In genomic region chr14:67285876-67286452, GRCh38 we compare ENCODE assay signal across 8 cellular contexts. TPM values are rescaled to one million over a fixed set of nuclear protein-coding genes. Genes with fewer than 3 reads are reported as not detected.
DNase-seq lines count a peak whose midpoint lies in the region; ATAC-seq and TF ChIP-seq lines count a peak whose summit lies in the region.

No MANE protein-coding gene starts in this region.

- H3K4me1 Mint-ChIP-seq in CD4-positive, alpha-beta memory T cell: no peaks in the 10 kb centered on the region

- DNase-seq in CD4-positive, alpha-beta memory T cell: peak in 4 of 5 donors; percentile 24 to 35 (median 30)
- DNase-seq in HPDE6-E6E7 (ENCODE audit: extremely low spot score) (peak; percentile 16), Panc1 (ENCODE audit: low read depth, low spot score) (no peak), esophagus squamous epithelium (lab: John Stamatoyannopoulos, UW) (no peak), prostate gland (ENCODE audit: low spot score) (no peak), posterior cingulate gyrus (no peak)

- H3K27me3 Mint-ChIP-seq in CD4-positive, alpha-beta memory T cell: no peaks in the 10 kb centered on the region

- no peak overlapping the region for H3K4me3 Mint-ChIP-seq in CD4-positive, alpha-beta memory T cell

- TF ChIP-seq CTCF in Panc1 (IDR thresholded peaks at IDR 0.05) (peak; percentile 65; the same call in 1 of the 2 replicates), esophagus squamous epithelium (IDR thresholded peaks at IDR 0.05) (peak; percentile 19 to 58 (median 51)), prostate gland (IDR thresholded peaks at IDR 0.05) (peak; percentile 46 to 64 (median 54))

- H3K36me3 Mint-ChIP-seq in CD4-positive, alpha-beta memory T cell: peaks cover 0 to 4% of the 10 kb centered on the region in 2 donors

- ATAC-seq in Panc1 (peak; percentile 38; the same call in 1 of the 2 replicates), GM21737 (IDR thresholded peaks at IDR 0.05; ENCODE audit: unreplicated experiment) (no peak), GM18511 (IDR thresholded peaks at IDR 0.05; ENCODE audit: unreplicated experiment) (no peak)

- in situ Hi-C loops in Panc1 (cut with HindIII; ENCODE audit: low pct_unique_long_range_greater_than_20kb, low sequenced_read_pairs): no loop called here

- BruUV-seq in Panc1 (replicated peaks; lab: Mats Ljungman, UMichigan): no TSS peak

- no peaks in the 10 kb centered on the region for H3K4me1 ChIP-seq in CD4-positive, alpha-beta memory T cell (ENCODE audit: insufficient read depth, low read length)
- H3K4me1 ChIP-seq in Panc1 (ENCODE audit: control insufficient read depth, insufficient read depth, low read length) (peaks cover 18% of the 10 kb centered on the region), esophagus squamous epithelium (no peaks in the 10 kb centered on the region), prostate gland (replicated peaks) (no peaks in the 10 kb centered on the region)

- POLR2A ChIA-PET in CD4-positive, alpha-beta memory T cell (lab: Charles Lee; ENCODE audit: partially characterized antibody): no interaction called here
- POLR2A ChIA-PET in Panc1 (lab: Charles Lee): no interaction called here

- no peak overlapping the region for H3K27ac Mint-ChIP-seq in CD4-positive, alpha-beta memory T cell

- no peaks in the 10 kb centered on the region for H3K9me3 Mint-ChIP-seq in CD4-positive, alpha-beta memory T cell

- WGBS in esophagus squamous epithelium, 2 donors: 26 to 31% methylated on average over 2 of the region's 2 CpGs
- WGBS in prostate gland: 35% methylated on average over 2 of the region's 2 CpGs

- H3K4me3 ChIP-seq in CD4-positive, alpha-beta memory T cell (ENCODE audit: low read length in 2 of 2): no peak overlapping the region
- no peak overlapping the region for H3K4me3 ChIP-seq in Panc1 (ENCODE audit: low read depth in 2 of 2, low read length in 2 of 2)
- no peak overlapping the region for H3K4me3 ChIP-seq in esophagus squamous epithelium
- no peak overlapping the region for H3K4me3 ChIP-seq in prostate gland

- no peaks in the 10 kb centered on the region for H3K27me3 ChIP-seq in CD4-positive, alpha-beta memory T cell (ENCODE audit: insufficient read depth, low read length)
- H3K27me3 ChIP-seq in Panc1 (ENCODE audit: control insufficient read depth, insufficient read depth, low read length) (no peaks in the 10 kb centered on the region), esophagus squamous epithelium (no peaks in the 10 kb centered on the region), prostate gland (replicated peaks; ENCODE audit: insufficient read depth) (no peaks in the 10 kb centered on the region)

- no peaks in the 10 kb centered on the region for H3K36me3 ChIP-seq in CD4-positive, alpha-beta memory T cell (ENCODE audit: insufficient read depth, low read length)
- H3K36me3 ChIP-seq in Panc1 (ENCODE audit: control insufficient read depth, insufficient read depth, low read length): no peaks in the 10 kb centered on the region; the same call in 1 of the 2 replicates
- peaks cover 0 to 3% (median 0%) of the 10 kb centered on the region in 3 donors for H3K36me3 ChIP-seq in esophagus squamous epithelium
- H3K36me3 ChIP-seq in prostate gland: no peaks in the 10 kb centered on the region

- TF ChIP-seq POLR2A in esophagus squamous epithelium (IDR thresholded peaks at IDR 0.05) (no peak), prostate gland (IDR thresholded peaks at IDR 0.05) (no peak)

- no peaks in the 10 kb centered on the region for H3K9me3 ChIP-seq in CD4-positive, alpha-beta memory T cell (ENCODE audit: control insufficient read depth in 1 of 2, low read length in 2 of 2)
- H3K9me3 ChIP-seq in Panc1 (ENCODE audit: control insufficient read depth, insufficient read depth, low read depth, low read length) (no peaks in the 10 kb centered on the region), esophagus squamous epithelium (no peaks in the 10 kb centered on the region), prostate gland (no peaks in the 10 kb centered on the region)

- CTCF ChIA-PET in CD4-positive, alpha-beta memory T cell (lab: Charles Lee; ENCODE audit: partially characterized antibody): interaction anchor here (0.7 to 5.4 kb wide), 27 partner anchors 9 to 927 kb away, joined by 3 to 89 read pairs (median 5); partner anchors contain the start of gene PALS1
- CTCF ChIA-PET in Panc1 (lab: Charles Lee): interaction anchor here (0.6 to 1.0 kb wide), 3 partner anchors 24 to 162 kb away, joined by 3 to 4 read pairs (median 4); no protein-coding TSS in a partner anchor

- intact Hi-C loops in CD4-positive, alpha-beta memory T cell (cut with micrococcal nuclease): loop anchor here (1.0 to 5.0 kb wide), 3 partner anchors 44 to 791 kb away; partner anchors contain the start of gene PALS1
- intact Hi-C loops in Panc1 (cut with micrococcal nuclease; ENCODE audit: unreplicated experiment): loop anchor here (1.0 to 10.0 kb wide), 2 partner anchors 51 to 120 kb away; no protein-coding TSS in a partner anchor
- intact Hi-C loops in esophagus squamous epithelium (cut with DNase I): loop anchor here (5.0 kb wide), 1 partner anchor 119 kb away; no protein-coding TSS in a partner anchor
- intact Hi-C loops in prostate gland (cut with DNase I): loop anchor here (5.0 to 10.0 kb wide), 2 partner anchors 119 to 661 kb away; no protein-coding TSS in a partner anchor
- intact Hi-C loops in posterior cingulate gyrus (cut with DNase I): loop anchor here (1.0 kb wide), 1 partner anchor 120 kb away; no protein-coding TSS in a partner anchor

- no peak overlapping the region for H3K27ac ChIP-seq in CD4-positive, alpha-beta memory T cell (ENCODE audit: low read depth, low read length)
- H3K27ac ChIP-seq in Panc1 (ENCODE audit: low read length) (peak overlapping the region; percentile 68), esophagus squamous epithelium (no peak overlapping the region), prostate gland (no peak overlapping the region)

RNA-seq across cellular contexts. Expression of gene PALS1, which starts 44.7 kb away (rescaled TPM):
- 10 to 100 TPM; 16.2 to 18.5 TPM for total RNA-seq in CD4-positive, alpha-beta memory T cell
- polyA plus RNA-seq in CD4-positive, alpha-beta memory T cell: 1 to 10 TPM; 2.2 to 3.4 TPM
- total RNA-seq in Panc1 (2021; ENCODE audit: unreplicated experiment) (52.6 TPM), esophagus squamous epithelium (10 to 100 TPM; 18.9 to 28.6 (median 25.8) TPM), prostate gland (10 to 100 TPM; 22.3 to 36.5 TPM)
- polyA plus RNA-seq in Panc1 (2012; ENCODE audit: insufficient read length): 23.0 TPM

Comparison
In these comparisons a context has a peak if more than half of its experiments do, and no peak if none do; other contexts are left out.
1. DNase-seq: peak in CD4-positive, alpha-beta memory T cell (4 of 5) and HPDE6-E6E7 (single experiment); none in Panc1 (single experiment), esophagus squamous epithelium (single experiment), prostate gland (single experiment) and posterior cingulate gyrus (0 of 10).
2. Peak in every context shown above with its lines, with median percentiles within 50 percentile points of each other: CTCF ChIP-seq.